Comparison of ENCODE assay signal across 1 cellular context in the genomic region with DNA sequence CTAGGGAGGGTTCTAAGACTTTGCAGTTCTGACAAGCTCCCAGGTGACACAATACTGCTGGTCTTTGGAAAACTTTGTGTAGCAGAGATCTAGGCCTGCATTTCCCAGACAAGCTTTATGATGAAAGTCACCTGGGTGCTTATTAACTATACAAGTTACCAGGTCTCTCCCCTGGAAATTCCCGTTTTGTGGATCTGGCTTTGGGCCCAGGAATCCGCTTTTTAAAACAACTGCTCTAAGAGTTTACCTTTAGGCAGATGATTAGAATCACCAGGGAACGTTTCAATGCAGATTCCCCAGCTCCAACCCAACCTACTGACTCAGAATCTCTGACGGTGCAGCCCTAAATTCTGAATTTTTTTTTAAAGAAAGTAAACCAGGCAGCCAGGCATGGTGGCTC.
TF ChIP-seq lines count a peak whose summit lies in the region.

No MANE protein-coding gene starts in this region.

TF ChIP-seq in GM23338, 12 proteins besides CTCF, POLR2A, EP300 and RAD21 (continued from another document):
- TF ChIP-seq, protein P1, sequence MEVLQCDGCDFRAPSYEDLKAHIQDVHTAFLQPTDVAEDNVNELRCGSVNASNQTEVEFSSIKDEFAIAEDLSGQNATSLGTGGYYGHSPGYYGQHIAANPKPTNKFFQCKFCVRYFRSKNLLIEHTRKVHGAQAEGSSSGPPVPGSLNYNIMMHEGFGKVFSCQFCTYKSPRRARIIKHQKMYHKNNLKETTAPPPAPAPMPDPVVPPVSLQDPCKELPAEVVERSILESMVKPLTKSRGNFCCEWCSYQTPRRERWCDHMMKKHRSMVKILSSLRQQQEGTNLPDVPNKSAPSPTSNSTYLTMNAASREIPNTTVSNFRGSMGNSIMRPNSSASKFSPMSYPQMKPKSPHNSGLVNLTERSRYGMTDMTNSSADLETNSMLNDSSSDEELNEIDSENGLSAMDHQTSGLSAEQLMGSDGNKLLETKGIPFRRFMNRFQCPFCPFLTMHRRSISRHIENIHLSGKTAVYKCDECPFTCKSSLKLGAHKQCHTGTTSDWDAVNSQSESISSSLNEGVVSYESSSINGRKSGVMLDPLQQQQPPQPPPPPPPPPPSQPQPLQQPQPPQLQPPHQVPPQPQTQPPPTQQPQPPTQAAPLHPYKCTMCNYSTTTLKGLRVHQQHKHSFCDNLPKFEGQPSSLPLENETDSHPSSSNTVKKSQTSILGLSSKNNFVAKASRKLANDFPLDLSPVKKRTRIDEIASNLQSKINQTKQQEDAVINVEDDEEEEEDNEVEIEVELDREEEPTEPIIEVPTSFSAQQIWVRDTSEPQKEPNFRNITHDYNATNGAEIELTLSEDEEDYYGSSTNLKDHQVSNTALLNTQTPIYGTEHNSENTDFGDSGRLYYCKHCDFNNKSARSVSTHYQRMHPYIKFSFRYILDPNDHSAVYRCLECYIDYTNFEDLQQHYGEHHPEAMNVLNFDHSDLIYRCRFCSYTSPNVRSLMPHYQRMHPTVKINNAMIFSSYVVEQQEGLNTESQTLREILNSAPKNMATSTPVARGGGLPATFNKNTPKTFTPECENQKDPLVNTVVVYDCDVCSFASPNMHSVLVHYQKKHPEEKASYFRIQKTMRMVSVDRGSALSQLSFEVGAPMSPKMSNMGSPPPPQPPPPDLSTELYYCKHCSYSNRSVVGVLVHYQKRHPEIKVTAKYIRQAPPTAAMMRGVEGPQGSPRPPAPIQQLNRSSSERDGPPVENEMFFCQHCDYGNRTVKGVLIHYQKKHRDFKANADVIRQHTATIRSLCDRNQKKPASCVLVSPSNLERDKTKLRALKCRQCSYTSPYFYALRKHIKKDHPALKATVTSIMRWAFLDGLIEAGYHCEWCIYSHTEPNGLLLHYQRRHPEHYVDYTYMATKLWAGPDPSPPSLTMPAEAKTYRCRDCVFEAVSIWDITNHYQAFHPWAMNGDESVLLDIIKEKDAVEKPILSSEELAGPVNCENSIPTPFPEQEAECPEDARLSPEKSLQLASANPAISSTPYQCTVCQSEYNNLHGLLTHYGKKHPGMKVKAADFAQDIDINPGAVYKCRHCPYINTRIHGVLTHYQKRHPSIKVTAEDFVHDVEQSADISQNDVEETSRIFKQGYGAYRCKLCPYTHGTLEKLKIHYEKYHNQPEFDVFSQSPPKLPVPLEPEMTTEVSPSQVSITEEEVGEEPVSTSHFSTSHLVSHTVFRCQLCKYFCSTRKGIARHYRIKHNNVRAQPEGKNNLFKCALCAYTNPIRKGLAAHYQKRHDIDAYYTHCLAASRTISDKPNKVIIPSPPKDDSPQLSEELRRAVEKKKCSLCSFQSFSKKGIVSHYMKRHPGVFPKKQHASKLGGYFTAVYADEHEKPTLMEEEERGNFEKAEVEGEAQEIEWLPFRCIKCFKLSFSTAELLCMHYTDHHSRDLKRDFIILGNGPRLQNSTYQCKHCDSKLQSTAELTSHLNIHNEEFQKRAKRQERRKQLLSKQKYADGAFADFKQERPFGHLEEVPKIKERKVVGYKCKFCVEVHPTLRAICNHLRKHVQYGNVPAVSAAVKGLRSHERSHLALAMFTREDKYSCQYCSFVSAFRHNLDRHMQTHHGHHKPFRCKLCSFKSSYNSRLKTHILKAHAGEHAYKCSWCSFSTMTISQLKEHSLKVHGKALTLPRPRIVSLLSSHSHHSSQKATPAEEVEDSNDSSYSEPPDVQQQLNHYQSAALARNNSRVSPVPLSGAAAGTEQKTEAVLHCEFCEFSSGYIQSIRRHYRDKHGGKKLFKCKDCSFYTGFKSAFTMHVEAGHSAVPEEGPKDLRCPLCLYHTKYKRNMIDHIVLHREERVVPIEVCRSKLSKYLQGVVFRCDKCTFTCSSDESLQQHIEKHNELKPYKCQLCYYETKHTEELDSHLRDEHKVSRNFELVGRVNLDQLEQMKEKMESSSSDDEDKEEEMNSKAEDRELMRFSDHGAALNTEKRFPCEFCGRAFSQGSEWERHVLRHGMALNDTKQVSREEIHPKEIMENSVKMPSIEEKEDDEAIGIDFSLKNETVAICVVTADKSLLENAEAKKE (CRISPR knock-in tag; IDR thresholded peaks at IDR 0.05): no peak
- no peak for TF ChIP-seq EZH2 (IDR thresholded peaks at IDR 0.05; ENCODE audit: low read depth, unreplicated experiment)
